ENCODE assay signal across 12 cellular contexts in the genomic region with DNA sequence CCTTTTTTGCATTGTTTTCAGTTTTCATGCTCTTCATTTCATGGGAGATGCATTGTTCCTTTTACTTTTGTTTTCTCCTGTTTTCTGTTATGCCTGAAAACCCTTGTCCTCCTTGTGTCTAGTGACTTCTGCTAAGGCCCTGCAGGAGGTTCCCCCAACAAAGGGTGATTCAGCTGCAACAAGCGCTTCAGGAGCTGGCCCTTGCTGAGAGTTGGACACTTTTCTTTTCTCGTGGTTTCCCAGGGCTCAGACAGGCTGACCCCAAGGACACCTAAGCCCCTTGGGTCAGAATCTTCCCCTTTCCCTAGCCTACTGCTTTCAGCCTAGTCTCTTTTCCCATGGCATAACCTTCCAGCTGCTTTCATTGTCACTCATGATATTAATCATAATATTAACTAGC.
"Had no signal": no experiment of that assay in that cellular context is flagged by ENCODE, and none has a peak within 500 bp of the region (broad histone marks: within the 10 kb centered on the region; RNA-seq: fewer than 3 reads in every experiment).

No MANE protein-coding gene starts in this region.

- H3K27ac ChIP-seq: hepatocyte, right lobe of liver, upper lobe of right lung, VCaP had no signal

- DNase-seq: activated CD4-positive, alpha-beta memory T cell treated with anti-CD3 and anti-CD28 coated beads, Interleukin-2, amount 10 ng/mL, durations not matched to agents 7 days and 5 days; activated CD4-positive, alpha-beta T cell treated with anti-CD3 and anti-CD28 coated beads for 36 hours; activated naive CD4-positive, alpha-beta T cell treated with anti-CD3 and anti-CD28 coated beads, Interleukin-2, amount 10 ng/mL, durations not matched to agents 7 days and 5 days; kidney glomerular epithelial cell; right lobe of liver; stimulated activated CD4-positive, alpha-beta T cell treated with anti-CD3 and anti-CD28 coated beads, Interleukin-12 subunit alpha, Interleukin-12 subunit beta, amount 100 ng/mL, for 4 hours; T1000; upper lobe of right lung had no signal

- H3K27me3 Mint-ChIP-seq: activated CD4-positive, alpha-beta memory T cell treated with anti-CD3 and anti-CD28 coated beads, Interleukin-2, amount 10 ng/mL, durations not matched to agents 7 days and 5 days; activated CD4-positive, alpha-beta T cell treated with anti-CD3 and anti-CD28 coated beads for 36 hours; activated naive CD4-positive, alpha-beta T cell treated with anti-CD3 and anti-CD28 coated beads, Interleukin-2, amount 10 ng/mL, durations not matched to agents 7 days and 5 days; progenitor cell of endocrine pancreas; stimulated activated naive CD8-positive, alpha-beta T cell treated with anti-CD3 and anti-CD28 coated beads, Interleukin-15, Interleukin-2, amounts not matched to agents 100 ng/mL and 50 ng/mL, for 24 hours had no signal

- H3K79me2 ChIP-seq: hepatocyte had no signal

- H3K27me3 ChIP-seq: hepatocyte, right lobe of liver, upper lobe of right lung had no signal

- H3K4me3 ChIP-seq: hepatocyte, right lobe of liver, upper lobe of right lung had no signal

- H3K4me1 ChIP-seq: right lobe of liver had no signal

- H3K4me2 ChIP-seq: hepatocyte had no signal

- H2AFZ ChIP-seq: hepatocyte had no signal

- H3K9me3 ChIP-seq: right lobe of liver, upper lobe of right lung had no signal

- H3K4me3 Mint-ChIP-seq: activated CD4-positive, alpha-beta memory T cell treated with anti-CD3 and anti-CD28 coated beads, Interleukin-2, amount 10 ng/mL, durations not matched to agents 7 days and 5 days; activated CD4-positive, alpha-beta T cell treated with anti-CD3 and anti-CD28 coated beads for 36 hours; activated naive CD4-positive, alpha-beta T cell treated with anti-CD3 and anti-CD28 coated beads, Interleukin-2, amount 10 ng/mL, durations not matched to agents 7 days and 5 days; stimulated activated naive CD8-positive, alpha-beta T cell treated with anti-CD3 and anti-CD28 coated beads, Interleukin-15, Interleukin-2, amounts not matched to agents 100 ng/mL and 50 ng/mL, for 24 hours had no signal

- H3K36me3 ChIP-seq: right lobe of liver had no signal

- H3K27ac Mint-ChIP-seq: activated CD4-positive, alpha-beta memory T cell treated with anti-CD3 and anti-CD28 coated beads, Interleukin-2, amount 10 ng/mL, durations not matched to agents 7 days and 5 days; activated CD4-positive, alpha-beta T cell treated with anti-CD3 and anti-CD28 coated beads for 36 hours; activated naive CD4-positive, alpha-beta T cell treated with anti-CD3 and anti-CD28 coated beads, Interleukin-2, amount 10 ng/mL, durations not matched to agents 7 days and 5 days; progenitor cell of endocrine pancreas; stimulated activated naive CD8-positive, alpha-beta T cell treated with anti-CD3 and anti-CD28 coated beads, Interleukin-15, Interleukin-2, amounts not matched to agents 100 ng/mL and 50 ng/mL, for 24 hours had no signal

- ATAC-seq: activated CD4-positive, alpha-beta T cell treated with anti-CD3 and anti-CD28 coated beads for 36 hours; right lobe of liver; upper lobe of right lung had no signal

- H3K9me3 Mint-ChIP-seq: activated CD4-positive, alpha-beta memory T cell treated with anti-CD3 and anti-CD28 coated beads, Interleukin-2, amount 10 ng/mL, durations not matched to agents 7 days and 5 days; activated naive CD4-positive, alpha-beta T cell treated with anti-CD3 and anti-CD28 coated beads, Interleukin-2, amount 10 ng/mL, durations not matched to agents 7 days and 5 days; stimulated activated naive CD8-positive, alpha-beta T cell treated with anti-CD3 and anti-CD28 coated beads, Interleukin-15, Interleukin-2, amounts not matched to agents 100 ng/mL and 50 ng/mL, for 24 hours had no signal
